ENCODE assay signal across 20 cellular contexts in genomic region chr2:201621293-201621999, GRCh38.
"Had no signal": no experiment of that assay in that cellular context is flagged by ENCODE, and none has a peak within 500 bp of the region (broad histone marks: within the 10 kb centered on the region; RNA-seq: fewer than 3 reads in every experiment).

No MANE protein-coding gene starts in this region.

- H3K4me3 ChIP-seq: colonic mucosa, lung, neural progenitor cell, ovary, sigmoid colon, thyroid gland had no signal

- H2AFZ ChIP-seq: neural progenitor cell had no signal

- H3K4me1 ChIP-seq: colonic mucosa, neural progenitor cell had no signal

- DNase-seq: activated CD4-positive, alpha-beta T cell treated with anti-CD3 and anti-CD28 coated beads for 48 hours; activated CD8-positive, alpha-beta memory T cell treated with anti-CD3 and anti-CD28 coated beads, Interleukin-2, amount 50 U/mL, for 4 hours; activated CD8-positive, alpha-beta T cell treated with anti-CD3 and anti-CD28 coated beads, Interleukin-2, amount 10 ng/mL, durations not matched to agents 7 days and 5 days; activated gamma-delta T cell; activated naive CD8-positive, alpha-beta T cell treated with anti-CD3 and anti-CD28 coated beads for 36 hours; activated T-cell treated with anti-CD3 and anti-CD28 coated beads, Interleukin-2, amount 50 U/mL, for 48 hours; amygdala; colonic mucosa; effector CD4-positive, alpha-beta T cell; head of caudate nucleus; left colon; naive B cell; ovary; sigmoid colon; SW 1271; thyroid gland had no signal

- H3K4me2 ChIP-seq: neural progenitor cell had no signal

- H3K27me3 ChIP-seq: colonic mucosa, neural progenitor cell, ovary, sigmoid colon, thyroid gland had no signal

- H3K36me3 ChIP-seq: colonic mucosa, ovary had no signal

- H3K27ac ChIP-seq: colonic mucosa, neural progenitor cell, ovary, sigmoid colon, thyroid gland had no signal

- ATAC-seq: activated CD8-positive, alpha-beta T cell treated with anti-CD3 and anti-CD28 coated beads, Interleukin-2, amount 10 ng/mL, durations not matched to agents 7 days and 5 days; left colon; stimulated activated effector memory CD8-positive, alpha-beta T cell treated with anti-CD3 and anti-CD28 coated beads, Interleukin-12 subunit alpha, Interleukin-12 subunit beta, amount 100 ng/mL, for 72 hours; WTC11 had no signal

- H3K9me3 ChIP-seq: colonic mucosa, ovary, sigmoid colon, thyroid gland had no signal
